Comparison of ENCODE assay signal across 7 cellular contexts in the genomic region with DNA sequence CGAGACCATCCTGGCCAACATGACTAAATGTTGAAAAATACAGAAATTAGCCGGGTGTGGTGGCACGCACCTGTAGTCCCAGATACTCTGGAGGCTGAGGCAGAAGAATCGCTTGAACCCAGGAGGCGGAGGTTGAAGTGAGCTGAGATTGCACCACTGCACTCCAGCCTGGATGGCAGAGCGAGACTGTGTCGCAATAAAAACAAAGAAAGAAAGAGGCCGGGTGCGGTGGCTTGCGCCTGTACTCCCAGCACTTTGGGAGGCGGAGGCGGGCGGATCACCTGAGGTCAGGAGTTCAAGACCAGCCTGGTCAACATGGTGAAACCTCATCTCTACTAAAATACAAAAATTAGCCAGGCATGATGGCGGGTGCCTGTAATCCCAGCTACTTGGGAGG. TPM values are rescaled to one million over a fixed set of nuclear protein-coding genes. Genes with fewer than 3 reads are reported as not detected.
DNase-seq lines count a peak whose midpoint lies in the region; ATAC-seq, FAIRE-seq and TF ChIP-seq lines count a peak whose summit lies in the region.
"Not testable (repeated sequence)": the region's sequence is repeated elsewhere in the genome, so short reads cannot be mapped to it uniquely, and the experiment has no call there.

No MANE protein-coding gene starts in this region.

- not testable (repeated sequence) for TF ChIP-seq RAD21 in HepG2 (CRISPR knock-in tag; IDR thresholded peaks at IDR 0.05)

- not testable (repeated sequence) for H3K4me3 ChIP-seq in CD8-positive, alpha-beta T cell (ENCODE audit: low read depth, low read length); HepG2 (replicated peaks in 1 of 3; ENCODE audit: insufficient read depth in 1 of 3, low read depth in 2 of 3, low read length in 3 of 3)

- peak overlapping the region; percentile 75 for H3K27ac Mint-ChIP-seq in CD8-positive, alpha-beta T cell
- H3K27ac Mint-ChIP-seq in T-cell = peak overlapping the region; percentile 5 to 77
- peak overlapping the region; percentile 72 for H3K27ac Mint-ChIP-seq in activated T-cell treated with anti-CD3 and anti-CD28 coated beads, Interleukin-2, amount 50 U/mL, for 72 hours
- H3K27ac Mint-ChIP-seq in activated naive CD8-positive, alpha-beta T cell treated with anti-CD3 and anti-CD28 coated beads, Interleukin-2, amount 50 U/mL, for 24 hours = peak overlapping the region; percentile 49
- H3K27ac Mint-ChIP-seq in stimulated activated naive B cell treated with anti-CD40 and anti-IgM and Interleukin-4, amounts not matched to agents 10 μg/mL and 1 μg/mL and 100 μg/mL, for 72 hours = peak overlapping the region; percentile 37

- H3K27me3 Mint-ChIP-seq in CD8-positive, alpha-beta T cell (ENCODE audit: low read depth); T-cell; activated T-cell treated with anti-CD3 and anti-CD28 coated beads, Interleukin-2, amount 50 U/mL, for 72 hours (ENCODE audit: low read depth); activated naive CD8-positive, alpha-beta T cell treated with anti-CD3 and anti-CD28 coated beads, Interleukin-2, amount 50 U/mL, for 24 hours; stimulated activated naive B cell treated with anti-CD40 and anti-IgM and Interleukin-4, amounts not matched to agents 10 μg/mL and 1 μg/mL and 100 μg/mL, for 72 hours: not testable (repeated sequence)

- not testable (repeated sequence) for FAIRE-seq in HepG2 (lab: Jason Lieb, UNC)

- not testable (repeated sequence) for ATAC-seq in CD8-positive, alpha-beta T cell; T-cell (replicated peaks in 1 of 4); activated T-cell treated with anti-CD3 and anti-CD28 coated beads, Interleukin-2, amount 50 U/mL, for 72 hours (replicated peaks in 1 of 2); activated naive CD8-positive, alpha-beta T cell treated with anti-CD3 and anti-CD28 coated beads, Interleukin-2, amount 50 U/mL, for 24 hours; HepG2; stimulated activated naive B cell treated with anti-CD40 and anti-IgM and Interleukin-4, amounts not matched to agents 10 μg/mL and 1 μg/mL and 100 μg/mL, for 72 hours (replicated peaks)

- not testable (repeated sequence) for H2AFZ ChIP-seq in HepG2 (ENCODE audit: low read length)

- intact Hi-C loops in CD8-positive, alpha-beta T cell (cut with DNase I, micrococcal nuclease) = loop anchor here (1.0 kb wide), 1 partner anchor 22 kb away; no protein-coding TSS in a partner anchor
- intact Hi-C loops in HepG2 (cut with micrococcal nuclease; ENCODE audit: unreplicated experiment) = loop anchor here (1.0 kb wide), 1 partner anchor 22 kb away; no protein-coding TSS in a partner anchor

- H3K36me3 ChIP-seq in CD8-positive, alpha-beta T cell (ENCODE audit: insufficient read depth, low read length) = peaks cover 54% of the 10 kb centered on the region
- H3K36me3 ChIP-seq in HepG2 (replicated peaks in 1 of 2; ENCODE audit: control insufficient read depth in 1 of 2, insufficient read depth in 2 of 2, low read length in 2 of 2) = peaks cover 16 to 43% of the 10 kb centered on the region in 2 experiments

- not testable (repeated sequence) for TF ChIP-seq EP300 in HepG2 (IDR thresholded peaks at IDR 0.05; ENCODE audit: low read depth in 2 of 2, low read length in 2 of 2); HepG2 (CRISPR knock-in tag; IDR thresholded peaks at IDR 0.05; ENCODE audit: borderline replicate concordance)

- not testable (repeated sequence) for H3K4me2 ChIP-seq in HepG2 (ENCODE audit: low read depth, low read length)

- BruUV-seq in HepG2 (replicated peaks; lab: Mats Ljungman, UMichigan) = not testable (repeated sequence)

- CTCF ChIA-PET in CD8-positive, alpha-beta T cell (lab: Charles Lee) = interaction anchor here (1.1 to 6.5 kb wide), 10 partner anchors 9 to 30 kb away, joined by 3 to 46 read pairs (median 6); partner anchors contain the start of gene ARPC1B
- CTCF ChIA-PET in T-cell (lab: Charles Lee) (interaction anchor here (0.6 to 0.9 kb wide), 2 partner anchors 11 to 136 kb away, joined by 4 to 5 read pairs; no protein-coding TSS in a partner anchor), HepG2 (lab: Yijun Ruan, JAX; ENCODE audit: low intra/inter-chr PET ratio, low total read pairs) (interaction anchor here (2.2 kb wide), 1 partner anchor 22 kb away, joined by 18 read pairs; no protein-coding TSS in a partner anchor)

- not testable (repeated sequence) for H3K27me3 ChIP-seq in CD8-positive, alpha-beta T cell (ENCODE audit: insufficient read depth, low read length); HepG2 (ENCODE audit: control insufficient read depth in 1 of 2, insufficient read depth in 2 of 2, low read length in 2 of 2)

- in situ Hi-C loops in HepG2 (cut with HindIII; ENCODE audit: extremely low pct_ligation_motif_present, low pct_unique_long_range_greater_than_20kb) = not testable (repeated sequence)

- not testable (repeated sequence) for H3K9me3 ChIP-seq in CD8-positive, alpha-beta T cell (ENCODE audit: low read length); HepG2 (ENCODE audit: low read length)

- H3K9me3 Mint-ChIP-seq in CD8-positive, alpha-beta T cell; T-cell; activated T-cell treated with anti-CD3 and anti-CD28 coated beads, Interleukin-2, amount 50 U/mL, for 72 hours; activated naive CD8-positive, alpha-beta T cell treated with anti-CD3 and anti-CD28 coated beads, Interleukin-2, amount 50 U/mL, for 24 hours; stimulated activated naive B cell treated with anti-CD40 and anti-IgM and Interleukin-4, amounts not matched to agents 10 μg/mL and 1 μg/mL and 100 μg/mL, for 72 hours: not testable (repeated sequence)

- not testable (repeated sequence) for H4K20me1 ChIP-seq in HepG2 (ENCODE audit: insufficient read depth, low read length)

- peaks cover 20% of the 10 kb centered on the region for H3K4me1 ChIP-seq in CD8-positive, alpha-beta T cell (ENCODE audit: insufficient read depth, low read length)
- not testable (repeated sequence) for H3K4me1 ChIP-seq in HepG2 (ENCODE audit: insufficient read depth, low read length)

- H3K9ac ChIP-seq in HepG2 (ENCODE audit: insufficient read depth, low read depth, low read length) = not testable (repeated sequence)

- not testable (repeated sequence) for H3K27ac ChIP-seq in CD8-positive, alpha-beta T cell (ENCODE audit: low read depth, low read length); HepG2 (ENCODE audit: extremely low read length, insufficient read depth, low read length)

- TF ChIP-seq POLR2A in HepG2 (IDR thresholded peaks at IDR 0.05; ENCODE audit: insufficient read depth in 1 of 2, low read depth in 2 of 2, low read length in 2 of 2) = not testable (repeated sequence)

- peaks cover 75% of the 10 kb centered on the region for H3K36me3 Mint-ChIP-seq in CD8-positive, alpha-beta T cell
- H3K36me3 Mint-ChIP-seq in T-cell = peaks cover 10% of the 10 kb centered on the region
- H3K36me3 Mint-ChIP-seq in activated T-cell treated with anti-CD3 and anti-CD28 coated beads, Interleukin-2, amount 50 U/mL, for 72 hours (ENCODE audit: insufficient read depth in 2 of 2) = peaks cover 0 to 27% of the 10 kb centered on the region in 2 donors
- H3K36me3 Mint-ChIP-seq in activated naive CD8-positive, alpha-beta T cell treated with anti-CD3 and anti-CD28 coated beads, Interleukin-2, amount 50 U/mL, for 24 hours (ENCODE audit: low read depth) = peaks cover 47% of the 10 kb centered on the region
- peaks cover 45 to 48% of the 10 kb centered on the region in 2 donors for H3K36me3 Mint-ChIP-seq in stimulated activated naive B cell treated with anti-CD40 and anti-IgM and Interleukin-4, amounts not matched to agents 10 μg/mL and 1 μg/mL and 100 μg/mL, for 72 hours

- POLR2A ChIA-PET in CD8-positive, alpha-beta T cell (lab: Charles Lee) = not testable (repeated sequence)
- POLR2A ChIA-PET in T-cell (lab: Charles Lee) (interaction anchor here (0.5 to 0.7 kb wide), 3 partner anchors 10 to 47 kb away, joined by 3 to 10 read pairs (median 9); no protein-coding TSS in a partner anchor), HepG2 (lab: Yijun Ruan, JAX) (interaction anchor here (0.7 to 1.7 kb wide), 3 partner anchors 13 to 21 kb away, joined by 3 to 5 read pairs (median 5); partner anchors contain the start of genes BUD31 and PDAP1)

- not testable (repeated sequence) for H3K79me2 ChIP-seq in HepG2 (ENCODE audit: insufficient read depth, low read length)

- TF ChIP-seq CTCF in CD8-positive, alpha-beta T cell (IDR thresholded peaks at IDR 0.05) = peak; percentile 9
- not testable (repeated sequence) for TF ChIP-seq CTCF in HepG2 (CRISPR knock-in tag; IDR thresholded peaks at IDR 0.05)

- H3K4me3 Mint-ChIP-seq in CD8-positive, alpha-beta T cell; T-cell; activated T-cell treated with anti-CD3 and anti-CD28 coated beads, Interleukin-2, amount 50 U/mL, for 72 hours; activated naive CD8-positive, alpha-beta T cell treated with anti-CD3 and anti-CD28 coated beads, Interleukin-2, amount 50 U/mL, for 24 hours; stimulated activated naive B cell treated with anti-CD40 and anti-IgM and Interleukin-4, amounts not matched to agents 10 μg/mL and 1 μg/mL and 100 μg/mL, for 72 hours: not testable (repeated sequence)

- not testable (repeated sequence) for DNase-seq in CD8-positive, alpha-beta T cell; T-cell; activated T-cell treated with anti-CD3 and anti-CD28 coated beads, Interleukin-2, amount 50 U/mL, for 72 hours; activated naive CD8-positive, alpha-beta T cell treated with anti-CD3 and anti-CD28 coated beads, Interleukin-2, amount 50 U/mL, for 24 hours; HepG2 (ENCODE audit: low spot score); stimulated activated naive B cell treated with anti-CD40 and anti-IgM and Interleukin-4, amounts not matched to agents 10 μg/mL and 1 μg/mL and 100 μg/mL, for 72 hours
- DNase-seq in MV-4-11 (lab: John Stamatoyannopoulos, UW) = peak; percentile 42

- 81% methylated on average over 14 of the region's 14 CpGs for WGBS in HepG2 (ENCODE audit: low lambda C conversion rate)

- peaks cover 27% of the 10 kb centered on the region for H3K4me1 Mint-ChIP-seq in CD8-positive, alpha-beta T cell (ENCODE audit: low read depth)
- H3K4me1 Mint-ChIP-seq in T-cell = peaks cover 16 to 30% (median 21%) of the 10 kb centered on the region in 3 donors
- peaks cover 31% of the 10 kb centered on the region for H3K4me1 Mint-ChIP-seq in activated T-cell treated with anti-CD3 and anti-CD28 coated beads, Interleukin-2, amount 50 U/mL, for 72 hours (ENCODE audit: low read depth)
- H3K4me1 Mint-ChIP-seq in activated naive CD8-positive, alpha-beta T cell treated with anti-CD3 and anti-CD28 coated beads, Interleukin-2, amount 50 U/mL, for 24 hours = peaks cover 33% of the 10 kb centered on the region
- H3K4me1 Mint-ChIP-seq in stimulated activated naive B cell treated with anti-CD40 and anti-IgM and Interleukin-4, amounts not matched to agents 10 μg/mL and 1 μg/mL and 100 μg/mL, for 72 hours = peaks cover 14 to 55% of the 10 kb centered on the region in 2 donors

RNA-seq across cellular contexts. Expression of gene ARPC1B, which starts 12.7 kb away (rescaled TPM):
- total RNA-seq in CD8-positive, alpha-beta T cell = 10 to 100 TPM; 68.5 to 70.5 TPM
- 100 to 1,000 TPM; 131 to 232 (median 203) TPM for total RNA-seq in T-cell
- 100 to 1,000 TPM; 202 to 208 TPM for total RNA-seq in activated T-cell treated with anti-CD3 and anti-CD28 coated beads, Interleukin-2, amount 50 U/mL, for 72 hours
- total RNA-seq in HepG2 (2016; rRNA removed; fragmentation: Illumina TruSeq; extraction: Trizol) = 89.1 and 92.2 TPM in 2 replicates
- 177 and 178 TPM in 2 replicates for total RNA-seq in HepG2 (2016; cell fraction: cytosol; rRNA removed; fragmentation: Illumina TruSeq; extraction: Trizol; ENCODE audit: low read depth)
- 96.5 and 103 TPM in 2 replicates for total RNA-seq in HepG2 (2016; cell fraction: insoluble cytoplasmic fraction; rRNA removed; fragmentation: Illumina TruSeq; extraction: Trizol)
- 193 and 196 TPM in 2 replicates for total RNA-seq in HepG2 (2016; cell fraction: membrane; rRNA removed; fragmentation: Illumina TruSeq; extraction: Trizol)
- 40.7 and 55.8 TPM in 2 replicates for total RNA-seq in HepG2 (2016; cell fraction: nucleus; rRNA removed; fragmentation: Illumina TruSeq; extraction: Trizol)
- 72.9 and 89.3 TPM in 2 replicates for polyA plus RNA-seq in HepG2 (2011; rRNA removed)
- polyA plus RNA-seq in HepG2 (2011; cell fraction: cytosol; rRNA removed) = 96.6 and 133 TPM in 2 replicates
- polyA plus RNA-seq in HepG2 (2011; cell fraction: nucleus; rRNA removed) = 99.1 and 115 TPM in 2 replicates
- 36.2 and 88.7 TPM in 2 replicates for polyA plus RNA-seq in HepG2 (2012)
- polyA plus RNA-seq in HepG2 (2016; cell fraction: cytosol; fragmentation: Illumina TruSeq; extraction: Trizol; ENCODE audit: low read depth) = 263 and 307 TPM in 2 replicates
- polyA plus RNA-seq in HepG2 (2016; cell fraction: insoluble cytoplasmic fraction; fragmentation: Illumina TruSeq; extraction: Trizol; ENCODE audit: low read depth) = 123 and 124 TPM in 2 replicates
- polyA plus RNA-seq in HepG2 (2016; cell fraction: membrane; fragmentation: Illumina TruSeq; extraction: Trizol; ENCODE audit: low read depth) = 224 and 233 TPM in 2 replicates
- 78.2 and 84.5 TPM in 2 replicates for polyA plus RNA-seq in HepG2 (2016; cell fraction: nucleus; fragmentation: Illumina TruSeq; extraction: Trizol; ENCODE audit: insufficient read depth, low read depth)
- polyA minus RNA-seq in HepG2 (2011; rRNA and poly(A)+ RNA removed; ENCODE audit: low replicate concordance) = 58.7 and 66.9 TPM in 2 replicates
- polyA minus RNA-seq in HepG2 (2011; cell fraction: cytosol; rRNA and poly(A)+ RNA removed) = 37.9 and 45.0 TPM in 2 replicates
- polyA minus RNA-seq in HepG2 (2011; cell fraction: nucleus; rRNA and poly(A)+ RNA removed) = 27.1 and 29.6 TPM in 2 replicates

RNA-seq across cellular contexts. Expression of gene PDAP1, which starts 21.2 kb away (rescaled TPM):
- 10 to 100 TPM; 34.5 to 36.2 TPM for total RNA-seq in CD8-positive, alpha-beta T cell
- total RNA-seq in T-cell (10 to 100 TPM; 48.1 to 75.7 (median 67.4) TPM), HepG2 (2016; rRNA removed; fragmentation: Illumina TruSeq; extraction: Trizol) (95.1 and 100 TPM in 2 replicates)
- 100 to 1,000 TPM in 1 of 2 donors, 10 to 100 TPM in 1; 95.0 to 108 TPM for total RNA-seq in activated T-cell treated with anti-CD3 and anti-CD28 coated beads, Interleukin-2, amount 50 U/mL, for 72 hours
- 15.0 and 19.2 TPM in 2 replicates for total RNA-seq in HepG2 (2016; cell fraction: cytosol; rRNA removed; fragmentation: Illumina TruSeq; extraction: Trizol; ENCODE audit: low read depth)
- 90.3 and 105 TPM in 2 replicates for total RNA-seq in HepG2 (2016; cell fraction: insoluble cytoplasmic fraction; rRNA removed; fragmentation: Illumina TruSeq; extraction: Trizol)
- total RNA-seq in HepG2 (2016; cell fraction: membrane; rRNA removed; fragmentation: Illumina TruSeq; extraction: Trizol) = 52.2 and 52.9 TPM in 2 replicates
- 30.1 and 33.8 TPM in 2 replicates for total RNA-seq in HepG2 (2016; cell fraction: nucleus; rRNA removed; fragmentation: Illumina TruSeq; extraction: Trizol)
- 12.8 and 13.0 TPM in 2 replicates for polyA plus RNA-seq in HepG2 (2011; rRNA removed)
- 19.6 and 25.2 TPM in 2 replicates for polyA plus RNA-seq in HepG2 (2011; cell fraction: cytosol; rRNA removed)
- polyA plus RNA-seq in HepG2 (2011; cell fraction: nucleus; rRNA removed) = 14.1 and 20.3 TPM in 2 replicates
- 53.9 and 81.7 TPM in 2 replicates for polyA plus RNA-seq in HepG2 (2012)
- polyA plus RNA-seq in HepG2 (2016; cell fraction: cytosol; fragmentation: Illumina TruSeq; extraction: Trizol; ENCODE audit: low read depth) = 38.3 and 39.1 TPM in 2 replicates
- 158 and 188 TPM in 2 replicates for polyA plus RNA-seq in HepG2 (2016; cell fraction: insoluble cytoplasmic fraction; fragmentation: Illumina TruSeq; extraction: Trizol; ENCODE audit: low read depth)
- 81.7 and 84.4 TPM in 2 replicates for polyA plus RNA-seq in HepG2 (2016; cell fraction: membrane; fragmentation: Illumina TruSeq; extraction: Trizol; ENCODE audit: low read depth)
- polyA plus RNA-seq in HepG2 (2016; cell fraction: nucleus; fragmentation: Illumina TruSeq; extraction: Trizol; ENCODE audit: insufficient read depth, low read depth) = 112 and 119 TPM in 2 replicates
- 11.3 and 20.5 TPM in 2 replicates for polyA minus RNA-seq in HepG2 (2011; rRNA and poly(A)+ RNA removed; ENCODE audit: low replicate concordance)
- polyA minus RNA-seq in HepG2 (2011; cell fraction: cytosol; rRNA and poly(A)+ RNA removed) = 9.1 and 13.5 TPM in 2 replicates
- polyA minus RNA-seq in HepG2 (2011; cell fraction: nucleus; rRNA and poly(A)+ RNA removed) = 5.4 and 7.5 TPM in 2 replicates

RNA-seq across cellular contexts. Expression of gene BUD31, which starts 21.5 kb away (rescaled TPM):
- total RNA-seq in CD8-positive, alpha-beta T cell = 100 to 1,000 TPM; 144 TPM
- total RNA-seq in T-cell = 100 to 1,000 TPM in 1 of 5 donors, 10 to 100 TPM in 4; 63.2 to 127 (median 82.3) TPM
- total RNA-seq in activated T-cell treated with anti-CD3 and anti-CD28 coated beads, Interleukin-2, amount 50 U/mL, for 72 hours = 100 to 1,000 TPM; 218 to 228 TPM
- 79.1 and 101 TPM in 2 replicates for total RNA-seq in HepG2 (2016; rRNA removed; fragmentation: Illumina TruSeq; extraction: Trizol)
- total RNA-seq in HepG2 (2016; cell fraction: cytosol; rRNA removed; fragmentation: Illumina TruSeq; extraction: Trizol; ENCODE audit: low read depth) = 107 and 126 TPM in 2 replicates
- total RNA-seq in HepG2 (2016; cell fraction: insoluble cytoplasmic fraction; rRNA removed; fragmentation: Illumina TruSeq; extraction: Trizol) = 82.3 and 106 TPM in 2 replicates
- 94.8 and 104 TPM in 2 replicates for total RNA-seq in HepG2 (2016; cell fraction: membrane; rRNA removed; fragmentation: Illumina TruSeq; extraction: Trizol)
- total RNA-seq in HepG2 (2016; cell fraction: nucleus; rRNA removed; fragmentation: Illumina TruSeq; extraction: Trizol) = 32.8 and 34.3 TPM in 2 replicates
- 29.8 and 35.1 TPM in 2 replicates for polyA plus RNA-seq in HepG2 (2011; rRNA removed)
- 28.0 and 29.4 TPM in 2 replicates for polyA plus RNA-seq in HepG2 (2011; cell fraction: cytosol; rRNA removed)
- 22.8 and 23.2 TPM in 2 replicates for polyA plus RNA-seq in HepG2 (2011; cell fraction: nucleus; rRNA removed)
- polyA plus RNA-seq in HepG2 (2012) = 43.3 and 47.1 TPM in 2 replicates
- 95.5 and 116 TPM in 2 replicates for polyA plus RNA-seq in HepG2 (2016; cell fraction: cytosol; fragmentation: Illumina TruSeq; extraction: Trizol; ENCODE audit: low read depth)
- polyA plus RNA-seq in HepG2 (2016; cell fraction: insoluble cytoplasmic fraction; fragmentation: Illumina TruSeq; extraction: Trizol; ENCODE audit: low read depth) = 107 and 115 TPM in 2 replicates
- polyA plus RNA-seq in HepG2 (2016; cell fraction: membrane; fragmentation: Illumina TruSeq; extraction: Trizol; ENCODE audit: low read depth) = 80.6 and 97.1 TPM in 2 replicates
- 49.7 and 51.5 TPM in 2 replicates for polyA plus RNA-seq in HepG2 (2016; cell fraction: nucleus; fragmentation: Illumina TruSeq; extraction: Trizol; ENCODE audit: insufficient read depth, low read depth)
- 27.6 and 30.9 TPM in 2 replicates for polyA minus RNA-seq in HepG2 (2011; rRNA and poly(A)+ RNA removed; ENCODE audit: low replicate concordance)
- polyA minus RNA-seq in HepG2 (2011; cell fraction: cytosol; rRNA and poly(A)+ RNA removed) = 16.5 and 20.6 TPM in 2 replicates
- polyA minus RNA-seq in HepG2 (2011; cell fraction: nucleus; rRNA and poly(A)+ RNA removed) = 17.6 and 25.0 TPM in 2 replicates

RNA-seq across cellular contexts. Expression of gene PTCD1, which starts 51.4 kb away (rescaled TPM):
- total RNA-seq in CD8-positive, alpha-beta T cell = 1 to 10 TPM; 4.2 to 4.5 TPM
- total RNA-seq in T-cell = 10 to 100 TPM in 3 of 5 donors, 1 to 10 TPM in 2; 5.4 to 11.6 (median 10.5) TPM
- 1 to 10 TPM; 6.1 to 8.9 TPM for total RNA-seq in activated T-cell treated with anti-CD3 and anti-CD28 coated beads, Interleukin-2, amount 50 U/mL, for 72 hours
- total RNA-seq in HepG2 (2016; rRNA removed; fragmentation: Illumina TruSeq; extraction: Trizol) = 4.7 and 8.4 TPM in 2 replicates
- total RNA-seq in HepG2 (2016; cell fraction: cytosol; rRNA removed; fragmentation: Illumina TruSeq; extraction: Trizol; ENCODE audit: low read depth) = 1.1 TPM in 2 replicates
- total RNA-seq in HepG2 (2016; cell fraction: insoluble cytoplasmic fraction; rRNA removed; fragmentation: Illumina TruSeq; extraction: Trizol) = 6.6 and 6.9 TPM in 2 replicates
- total RNA-seq in HepG2 (2016; cell fraction: membrane; rRNA removed; fragmentation: Illumina TruSeq; extraction: Trizol) = 2.7 and 3.1 TPM in 2 replicates
- total RNA-seq in HepG2 (2016; cell fraction: nucleus; rRNA removed; fragmentation: Illumina TruSeq; extraction: Trizol) = 5.3 and 7.0 TPM in 2 replicates
- polyA plus RNA-seq in HepG2 (2011; rRNA removed) = 3.0 and 3.4 TPM in 2 replicates
- 2.6 and 3.5 TPM in 2 replicates for polyA plus RNA-seq in HepG2 (2011; cell fraction: cytosol; rRNA removed)
- polyA plus RNA-seq in HepG2 (2011; cell fraction: nucleus; rRNA removed) = 8.7 and 9.3 TPM in 2 replicates
- 2.8 and 4.0 TPM in 2 replicates for polyA plus RNA-seq in HepG2 (2012)
- 0.45 and 0.50 TPM in 2 replicates for polyA plus RNA-seq in HepG2 (2016; cell fraction: cytosol; fragmentation: Illumina TruSeq; extraction: Trizol; ENCODE audit: low read depth)
- polyA plus RNA-seq in HepG2 (2016; cell fraction: insoluble cytoplasmic fraction; fragmentation: Illumina TruSeq; extraction: Trizol; ENCODE audit: low read depth) = 3.6 and 4.2 TPM in 2 replicates
- polyA plus RNA-seq in HepG2 (2016; cell fraction: membrane; fragmentation: Illumina TruSeq; extraction: Trizol; ENCODE audit: low read depth) = 1.1 TPM in 2 replicates
- 7.2 and 7.4 TPM in 2 replicates for polyA plus RNA-seq in HepG2 (2016; cell fraction: nucleus; fragmentation: Illumina TruSeq; extraction: Trizol; ENCODE audit: insufficient read depth, low read depth)
- 4.9 and 6.4 TPM in 2 replicates for polyA minus RNA-seq in HepG2 (2011; rRNA and poly(A)+ RNA removed; ENCODE audit: low replicate concordance)
- polyA minus RNA-seq in HepG2 (2011; cell fraction: cytosol; rRNA and poly(A)+ RNA removed) = 2.3 and 3.4 TPM in 2 replicates
- polyA minus RNA-seq in HepG2 (2011; cell fraction: nucleus; rRNA and poly(A)+ RNA removed) = 3.3 and 5.2 TPM in 2 replicates

RNA-seq across cellular contexts. Expression of gene CPSF4, which starts 51.5 kb away (rescaled TPM):
- 10 to 100 TPM; 33.4 to 33.9 TPM for total RNA-seq in CD8-positive, alpha-beta T cell
- 10 to 100 TPM; 44.4 to 58.1 (median 52.3) TPM for total RNA-seq in T-cell
- 10 to 100 TPM; 59.2 to 65.9 TPM for total RNA-seq in activated T-cell treated with anti-CD3 and anti-CD28 coated beads, Interleukin-2, amount 50 U/mL, for 72 hours
- 44.4 and 49.6 TPM in 2 replicates for total RNA-seq in HepG2 (2016; rRNA removed; fragmentation: Illumina TruSeq; extraction: Trizol)
- 49.0 and 53.5 TPM in 2 replicates for total RNA-seq in HepG2 (2016; cell fraction: cytosol; rRNA removed; fragmentation: Illumina TruSeq; extraction: Trizol; ENCODE audit: low read depth)
- total RNA-seq in HepG2 (2016; cell fraction: insoluble cytoplasmic fraction; rRNA removed; fragmentation: Illumina TruSeq; extraction: Trizol) = 45.9 and 53.1 TPM in 2 replicates
- 79.7 and 79.9 TPM in 2 replicates for total RNA-seq in HepG2 (2016; cell fraction: membrane; rRNA removed; fragmentation: Illumina TruSeq; extraction: Trizol)
- total RNA-seq in HepG2 (2016; cell fraction: nucleus; rRNA removed; fragmentation: Illumina TruSeq; extraction: Trizol) = 37.5 and 41.5 TPM in 2 replicates
- 34.1 and 46.9 TPM in 2 replicates for polyA plus RNA-seq in HepG2 (2011; rRNA removed)
- polyA plus RNA-seq in HepG2 (2011; cell fraction: cytosol; rRNA removed) = 25.3 and 33.9 TPM in 2 replicates
- 91.4 and 98.3 TPM in 2 replicates for polyA plus RNA-seq in HepG2 (2011; cell fraction: nucleus; rRNA removed)
- polyA plus RNA-seq in HepG2 (2012) = 20.7 and 21.6 TPM in 2 replicates
- polyA plus RNA-seq in HepG2 (2016; cell fraction: cytosol; fragmentation: Illumina TruSeq; extraction: Trizol; ENCODE audit: low read depth) = 59.8 and 60.5 TPM in 2 replicates
- 48.9 and 50.6 TPM in 2 replicates for polyA plus RNA-seq in HepG2 (2016; cell fraction: insoluble cytoplasmic fraction; fragmentation: Illumina TruSeq; extraction: Trizol; ENCODE audit: low read depth)
- 72.4 and 75.2 TPM in 2 replicates for polyA plus RNA-seq in HepG2 (2016; cell fraction: membrane; fragmentation: Illumina TruSeq; extraction: Trizol; ENCODE audit: low read depth)
- 101 and 102 TPM in 2 replicates for polyA plus RNA-seq in HepG2 (2016; cell fraction: nucleus; fragmentation: Illumina TruSeq; extraction: Trizol; ENCODE audit: insufficient read depth, low read depth)
- polyA minus RNA-seq in HepG2 (2011; rRNA and poly(A)+ RNA removed; ENCODE audit: low replicate concordance) = 50.0 and 95.3 TPM in 2 replicates
- 12.8 and 13.5 TPM in 2 replicates for polyA minus RNA-seq in HepG2 (2011; cell fraction: cytosol; rRNA and poly(A)+ RNA removed)
- polyA minus RNA-seq in HepG2 (2011; cell fraction: nucleus; rRNA and poly(A)+ RNA removed) = 36.1 and 37.3 TPM in 2 replicates
